ENCODE assay signal across 21 cellular contexts in the genomic region with DNA sequence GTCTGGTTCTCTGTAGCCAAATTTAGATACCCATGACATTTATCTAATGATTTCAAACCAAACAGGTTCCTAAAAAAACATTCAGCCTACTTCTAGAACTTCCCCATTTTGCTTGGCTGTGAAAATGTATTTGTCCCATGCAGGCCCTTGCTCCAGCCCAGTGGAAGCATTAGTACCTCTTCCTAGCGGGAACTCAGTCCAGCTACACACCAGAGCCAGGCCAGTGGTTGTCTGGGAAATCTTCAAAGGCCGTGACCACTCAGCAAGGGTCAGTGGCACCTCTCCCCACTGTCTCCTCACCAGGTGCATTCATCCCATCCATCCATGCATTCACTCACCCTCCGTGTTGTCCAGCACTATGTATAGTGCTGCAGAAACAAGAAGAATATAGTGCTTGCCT.
"Had no signal": no experiment of that assay in that cellular context is flagged by ENCODE, and none has a peak within 500 bp of the region (broad histone marks: within the 10 kb centered on the region; RNA-seq: fewer than 3 reads in every experiment).

No MANE protein-coding gene starts in this region.

- H3K9me3 Mint-ChIP-seq: activated B cell treated with CpG ODN at 0.5 μM for 24 hours; activated CD4-positive, alpha-beta T cell treated with anti-CD3 and anti-CD28 coated beads, Interleukin-2, amount 10 ng/mL, durations not matched to agents 24 days and 14 days; activated CD8-positive, alpha-beta T cell treated with anti-CD3 and anti-CD28 coated beads for 36 hours; activated naive CD8-positive, alpha-beta T cell treated with anti-CD3 and anti-CD28 coated beads, Interleukin-2, amount 10 ng/mL, durations not matched to agents 7 days and 5 days; activated T-helper 2 cell treated with anti-CD3 and anti-CD28 coated beads, Interferon-gamma antibody, Interleukin-2, Interleukin-4, amounts not matched to agents 10 μg/mL and 5 μg/mL and 100 μg/mL, durations not matched to agents 14 hours and 24 hours and 36 hours; stimulated activated naive CD8-positive, alpha-beta T cell treated with anti-CD3 and anti-CD28 coated beads, Interleukin-15, amount 100 ng/mL, for 72 hours had no signal

- H3K27me3 Mint-ChIP-seq: activated B cell treated with CpG ODN at 0.5 μM for 24 hours; activated CD4-positive, alpha-beta T cell treated with anti-CD3 and anti-CD28 coated beads, Interleukin-2, amount 10 ng/mL, durations not matched to agents 24 days and 14 days; activated CD8-positive, alpha-beta T cell treated with anti-CD3 and anti-CD28 coated beads for 36 hours; progenitor cell of endocrine pancreas; stimulated activated naive CD8-positive, alpha-beta T cell treated with anti-CD3 and anti-CD28 coated beads, Interleukin-15, amount 100 ng/mL, for 72 hours had no signal

- H3K36me3 Mint-ChIP-seq: activated naive CD8-positive, alpha-beta T cell treated with anti-CD3 and anti-CD28 coated beads, Interleukin-2, amount 10 ng/mL, durations not matched to agents 7 days and 5 days had no signal

- H3K27ac Mint-ChIP-seq: activated B cell treated with CpG ODN at 0.5 μM for 24 hours; activated CD4-positive, alpha-beta T cell treated with anti-CD3 and anti-CD28 coated beads, Interleukin-2, amount 10 ng/mL, durations not matched to agents 24 days and 14 days; activated CD8-positive, alpha-beta T cell treated with anti-CD3 and anti-CD28 coated beads for 36 hours; activated naive CD8-positive, alpha-beta T cell treated with anti-CD3 and anti-CD28 coated beads, Interleukin-2, amount 10 ng/mL, durations not matched to agents 7 days and 5 days; activated T-helper 2 cell treated with anti-CD3 and anti-CD28 coated beads, Interferon-gamma antibody, Interleukin-2, Interleukin-4, amounts not matched to agents 10 μg/mL and 5 μg/mL and 100 μg/mL, durations not matched to agents 14 hours and 24 hours and 36 hours; progenitor cell of endocrine pancreas; stimulated activated naive CD8-positive, alpha-beta T cell treated with anti-CD3 and anti-CD28 coated beads, Interleukin-15, amount 100 ng/mL, for 72 hours had no signal

- DNase-seq: activated B cell treated with CpG ODN at 0.5 μM for 24 hours; activated CD4-positive, alpha-beta T cell treated with anti-CD3 and anti-CD28 coated beads, Interleukin-2, amount 10 ng/mL, durations not matched to agents 24 days and 14 days; activated CD8-positive, alpha-beta T cell treated with anti-CD3 and anti-CD28 coated beads for 36 hours; activated naive CD4-positive, alpha-beta T cell treated with Interleukin-2 at 50 U/mL for 16 hours; activated naive CD8-positive, alpha-beta T cell treated with anti-CD3 and anti-CD28 coated beads, Interleukin-2, amount 10 ng/mL, durations not matched to agents 7 days and 5 days; activated T-cell treated with anti-CD3 and anti-CD28 coated beads, Interleukin-2, amount 50 U/mL, for 1 hour; amygdala; body of pancreas; caudate nucleus; erythroblast; hypothalamus; left ventricle myocardium inferior; occipital lobe; right cardiac atrium; stimulated activated CD4-positive, alpha-beta T cell treated with anti-CD3 and anti-CD28 coated beads, Interleukin-2, amount 100 ng/mL, for 48 hours; stimulated activated naive CD8-positive, alpha-beta T cell treated with anti-CD3 and anti-CD28 coated beads, Interleukin-15, amount 100 ng/mL, for 72 hours; T-helper 2 cell; upper lobe of left lung had no signal

- ATAC-seq: activated CD8-positive, alpha-beta T cell treated with anti-CD3 and anti-CD28 coated beads for 36 hours; body of pancreas; right cardiac atrium; stimulated activated naive CD8-positive, alpha-beta T cell treated with anti-CD3 and anti-CD28 coated beads, Interleukin-15, amount 100 ng/mL, for 72 hours had no signal

- H3K27ac ChIP-seq: body of pancreas, colonic mucosa, left ventricle myocardium inferior, upper lobe of left lung had no signal

- H3K4me3 Mint-ChIP-seq: activated B cell treated with CpG ODN at 0.5 μM for 24 hours; activated CD4-positive, alpha-beta T cell treated with anti-CD3 and anti-CD28 coated beads, Interleukin-2, amount 10 ng/mL, durations not matched to agents 24 days and 14 days; activated CD8-positive, alpha-beta T cell treated with anti-CD3 and anti-CD28 coated beads for 36 hours; activated naive CD8-positive, alpha-beta T cell treated with anti-CD3 and anti-CD28 coated beads, Interleukin-2, amount 10 ng/mL, durations not matched to agents 7 days and 5 days; stimulated activated naive CD8-positive, alpha-beta T cell treated with anti-CD3 and anti-CD28 coated beads, Interleukin-15, amount 100 ng/mL, for 72 hours had no signal
